Comparison of ENCODE assay signal across 1 cellular context in the genomic region with DNA sequence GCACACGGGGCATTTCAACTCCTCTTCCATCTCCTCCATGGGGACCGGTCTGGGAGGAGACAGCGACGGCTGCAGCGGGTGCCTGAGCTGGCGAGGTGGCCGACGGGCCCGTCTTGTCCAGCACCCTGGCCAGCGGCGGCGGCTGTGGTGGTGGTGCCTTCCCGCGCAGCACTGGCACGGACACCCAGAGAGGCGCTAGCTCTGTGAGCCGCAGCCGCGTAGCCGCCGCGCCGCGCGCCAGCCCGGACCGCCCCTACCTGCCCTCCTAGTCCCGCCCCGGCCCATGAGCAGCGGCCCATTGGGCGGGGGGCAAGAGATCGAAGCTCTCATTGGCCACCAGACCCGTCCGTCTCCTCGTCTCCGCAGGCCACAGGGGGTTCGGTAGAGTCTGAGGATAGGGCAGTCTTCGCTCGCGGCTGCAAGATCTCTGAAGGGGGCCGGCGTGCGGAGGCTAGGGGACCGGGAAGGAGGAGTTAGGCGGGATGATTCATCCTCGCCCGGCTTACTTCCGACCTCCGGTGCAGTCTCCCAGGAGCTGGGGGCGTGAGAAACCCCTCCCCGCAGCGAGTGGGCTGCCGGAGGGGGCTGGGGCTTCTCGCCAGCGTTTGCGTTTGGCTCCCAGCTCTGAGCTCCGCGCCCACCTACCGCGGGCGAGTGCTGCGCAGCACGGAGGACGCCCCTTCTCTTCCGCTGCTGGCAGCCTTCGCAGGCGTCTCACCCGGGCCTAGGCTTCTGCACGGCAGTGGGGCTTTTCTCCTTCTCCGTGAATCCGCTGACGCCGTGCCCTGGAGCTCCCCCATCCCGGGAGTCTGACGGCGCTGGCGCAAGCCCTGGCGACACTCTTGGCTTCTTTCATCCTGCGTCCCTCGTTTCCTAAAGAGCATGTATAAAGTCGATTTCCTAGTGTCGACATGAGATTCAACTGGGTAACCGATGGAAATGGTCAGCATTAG.
TF ChIP-seq lines count a peak whose summit lies in the region.

TSS of gene TRIM9 (minus strand) at position 205 of the 953 bp plus-strand sequence. CDS start at position 39, 166 bp downstream.

TF ChIP-seq in H1, 55 proteins besides CTCF, POLR2A, EP300 and RAD21 (continued from another document):
- TF ChIP-seq ZNF274 (IDR thresholded peaks at IDR 0.05; ENCODE audit: borderline replicate concordance, extremely low read depth, low read length) = no peak
- peak; percentile 42; the same call in 1 of the 2 replicates for TF ChIP-seq JUND (IDR thresholded peaks at IDR 0.05; ENCODE audit: low read length)
- TF ChIP-seq SP1 (IDR thresholded peaks at IDR 0.05; ENCODE audit: low read depth, low read length) = peak; percentile 97
- TF ChIP-seq CBX5 (IDR thresholded peaks at IDR 0.05; ENCODE audit: low read depth, low read length) = no peak
- TF ChIP-seq RBBP5 (IDR thresholded peaks at IDR 0.05; ENCODE audit: borderline replicate concordance, low read depth, low read length) = peak; percentile 88; the same call in 1 of the 2 replicates
- TF ChIP-seq GABPA (IDR thresholded peaks at IDR 0.05; ENCODE audit: borderline replicate concordance, insufficient read depth, low read length) = 0 out of 2 replicates have a peak, but pooled peaks have one; percentile 35
- TF ChIP-seq JUN (IDR thresholded peaks at IDR 0.05; ENCODE audit: low read depth, low read length) = no peak
- TF ChIP-seq, protein P1, sequence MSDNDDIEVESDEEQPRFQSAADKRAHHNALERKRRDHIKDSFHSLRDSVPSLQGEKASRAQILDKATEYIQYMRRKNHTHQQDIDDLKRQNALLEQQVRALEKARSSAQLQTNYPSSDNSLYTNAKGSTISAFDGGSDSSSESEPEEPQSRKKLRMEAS (IDR thresholded peaks at IDR 0.05) = peak; percentile 58; the same call in 1 of the 2 replicates
- TF ChIP-seq, protein P2, sequence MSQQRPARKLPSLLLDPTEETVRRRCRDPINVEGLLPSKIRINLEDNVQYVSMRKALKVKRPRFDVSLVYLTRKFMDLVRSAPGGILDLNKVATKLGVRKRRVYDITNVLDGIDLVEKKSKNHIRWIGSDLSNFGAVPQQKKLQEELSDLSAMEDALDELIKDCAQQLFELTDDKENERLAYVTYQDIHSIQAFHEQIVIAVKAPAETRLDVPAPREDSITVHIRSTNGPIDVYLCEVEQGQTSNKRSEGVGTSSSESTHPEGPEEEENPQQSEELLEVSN (IDR thresholded peaks at IDR 0.05) = peak; percentile 82
- TF ChIP-seq TBP (IDR thresholded peaks at IDR 0.05; ENCODE audit: low read depth, low read length) = peak; percentile 5; the same call in 1 of the 2 replicates
- TF ChIP-seq PHF8 (conservative IDR thresholded peaks at IDR 0.05; ENCODE audit: low read depth, low read length) = 0 out of 2 replicates have a peak, but pooled peaks have one; percentile 18
- TF ChIP-seq SP2 (IDR thresholded peaks at IDR 0.05; ENCODE audit: low read length) = peak; percentile 85
- TF ChIP-seq HDAC2 (IDR thresholded peaks at IDR 0.05; ENCODE audit: borderline replicate concordance in 1 of 2, low read depth in 2 of 2, low read length in 2 of 2) = peak; percentile 54 to 58; a peak in 1 of 4 replicates
- TF ChIP-seq MAFK (IDR thresholded peaks at IDR 0.05; ENCODE audit: low read depth, low read length) = no peak
- peak; percentile 91 for TF ChIP-seq CHD2 (IDR thresholded peaks at IDR 0.05; ENCODE audit: low read length)
- peak; percentile 66; the same call in 1 of the 2 replicates for TF ChIP-seq TAF1 (IDR thresholded peaks at IDR 0.05; ENCODE audit: low read depth, low read length)
- TF ChIP-seq KDM4A (IDR thresholded peaks at IDR 0.05; ENCODE audit: low read depth, low read length, severe bottlenecking) = peak; percentile 68
- TF ChIP-seq CREB1 (IDR thresholded peaks at IDR 0.05) = peak; percentile 49; the same call in 1 of the 2 replicates
- TF ChIP-seq, protein P3, sequence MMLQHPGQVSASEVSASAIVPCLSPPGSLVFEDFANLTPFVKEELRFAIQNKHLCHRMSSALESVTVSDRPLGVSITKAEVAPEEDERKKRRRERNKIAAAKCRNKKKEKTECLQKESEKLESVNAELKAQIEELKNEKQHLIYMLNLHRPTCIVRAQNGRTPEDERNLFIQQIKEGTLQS (IDR thresholded peaks at IDR 0.05; ENCODE audit: insufficient read depth, low read depth, low read length) = no peak
TF ChIP-seq in H1: peak in this region for 15.
